In genomic region chr12:103647267-103647666, GRCh38 we compare ENCODE assay signal across 15 cellular contexts.
DNase-seq lines count a peak whose midpoint lies in the region; ATAC-seq, FAIRE-seq and TF ChIP-seq lines count a peak whose summit lies in the region.
"Had no signal": no experiment of that assay in that cellular context is flagged by ENCODE, and none has a peak within 500 bp of the region (broad histone marks: within the 10 kb centered on the region; RNA-seq: fewer than 3 reads in every experiment).

No MANE protein-coding gene starts in this region.

- no peaks in the 10 kb centered on the region for H3K9me1 ChIP-seq in keratinocyte (ENCODE audit: control insufficient read depth, extremely low read depth, insufficient read depth, low read length)

- in situ Hi-C loops in astrocyte of the cerebellum (cut with HindIII; ENCODE audit: low sequenced_read_pairs) = no loop called here

- no peak overlapping the region for H3K4me3 Mint-ChIP-seq in activated CD4-positive, alpha-beta T cell treated with anti-CD3 and anti-CD28 coated beads, Interleukin-2, amount 10 ng/mL, durations not matched to agents 24 days and 14 days
- H3K4me3 Mint-ChIP-seq: effector memory CD8-positive, alpha-beta T cell; mesothelial cell of epicardium; stimulated activated memory B cell treated with anti-CD40 and anti-IgM and Interleukin-4, amounts not matched to agents 10 μg/mL and 1 μg/mL and 100 μg/mL, for 72 hours had no signal

- no peak overlapping the region for H3K9ac ChIP-seq in keratinocyte (ENCODE audit: control insufficient read depth, extremely low read depth, insufficient read depth, low read length)

- H3K9me3 ChIP-seq in keratinocyte (ENCODE audit: control insufficient read depth, low read depth, low read length) = no peaks in the 10 kb centered on the region

- H3K27ac Mint-ChIP-seq in activated CD4-positive, alpha-beta T cell treated with anti-CD3 and anti-CD28 coated beads, Interleukin-2, amount 10 ng/mL, durations not matched to agents 24 days and 14 days = no peak overlapping the region
- H3K27ac Mint-ChIP-seq: effector memory CD8-positive, alpha-beta T cell; mesothelial cell of epicardium; stimulated activated memory B cell treated with anti-CD40 and anti-IgM and Interleukin-4, amounts not matched to agents 10 μg/mL and 1 μg/mL and 100 μg/mL, for 72 hours had no signal

- H3K79me2 ChIP-seq in keratinocyte (ENCODE audit: control insufficient read depth, insufficient read depth, low read length) = no peaks in the 10 kb centered on the region

- H3K4me3 ChIP-seq in AG10803 (ENCODE audit: low read length) (no peak overlapping the region), astrocyte of the cerebellum (ENCODE audit: low read depth, low read length) (no peak overlapping the region), keratinocyte (ENCODE audit: control insufficient read depth in 2 of 3, extremely low read depth in 1 of 3, insufficient read depth in 2 of 3, low read depth in 1 of 3, low read length in 3 of 3) (no peak overlapping the region)

- no peaks in the 10 kb centered on the region for H3K36me3 ChIP-seq in keratinocyte (ENCODE audit: control insufficient read depth in 2 of 2, extremely low read depth in 1 of 2, insufficient read depth in 2 of 2, low read length in 2 of 2)

- peaks cover 6% of the 10 kb centered on the region for H3K27me3 Mint-ChIP-seq in activated CD4-positive, alpha-beta T cell treated with anti-CD3 and anti-CD28 coated beads, Interleukin-2, amount 10 ng/mL, durations not matched to agents 24 days and 14 days

- H4K20me1 ChIP-seq in keratinocyte (ENCODE audit: control insufficient read depth, extremely low read depth, insufficient read depth, low read length) = no peaks in the 10 kb centered on the region

- no peaks in the 10 kb centered on the region for H3K9me3 Mint-ChIP-seq in activated CD4-positive, alpha-beta T cell treated with anti-CD3 and anti-CD28 coated beads, Interleukin-2, amount 10 ng/mL, durations not matched to agents 24 days and 14 days
- H3K9me3 Mint-ChIP-seq: effector memory CD8-positive, alpha-beta T cell had no signal

- FAIRE-seq in keratinocyte (lab: Jason Lieb, UNC) = peak; percentile 99
- FAIRE-seq: G401.6 had no signal

- H3K36me3 Mint-ChIP-seq in activated CD4-positive, alpha-beta T cell treated with anti-CD3 and anti-CD28 coated beads, Interleukin-2, amount 10 ng/mL, durations not matched to agents 24 days and 14 days (ENCODE audit: low read depth) = no peaks in the 10 kb centered on the region
- H3K36me3 Mint-ChIP-seq: mesothelial cell of epicardium; stimulated activated memory B cell treated with anti-CD40 and anti-IgM and Interleukin-4, amounts not matched to agents 10 μg/mL and 1 μg/mL and 100 μg/mL, for 72 hours had no signal

- H3K4me2 ChIP-seq in keratinocyte (ENCODE audit: control insufficient read depth, extremely low read depth, insufficient read depth, low read depth, low read length) = no peak overlapping the region

- no peak overlapping the region for H3K27ac ChIP-seq in keratinocyte (ENCODE audit: control insufficient read depth, insufficient read depth, low read length)

- H2AFZ ChIP-seq in keratinocyte (ENCODE audit: control insufficient read depth, low read length) = no peak overlapping the region

- DNase-seq in AG10803 (ENCODE audit: low read depth) (peak; percentile 72), HT1080 (ENCODE audit: low read depth) (peak; percentile 97), astrocyte of the cerebellum (ENCODE audit: low read depth) (peak; percentile 62), keratinocyte (ENCODE audit: low read depth, low spot score) (peak; percentile 92)
- no peak for DNase-seq in activated CD4-positive, alpha-beta T cell treated with anti-CD3 and anti-CD28 coated beads, Interleukin-2, amount 10 ng/mL, durations not matched to agents 24 days and 14 days
- no peak for DNase-seq in activated naive CD4-positive, alpha-beta T cell treated with anti-CD3 and anti-CD28 coated beads, Interleukin-2, amount 50 U/mL, for 16 hours
- DNase-seq: C1 segment of cervical spinal cord; effector memory CD8-positive, alpha-beta T cell; MM.1S; stimulated activated CD4-positive, alpha-beta T cell treated with anti-CD3 and anti-CD28 coated beads, Interleukin-2, amount 100 ng/mL, for 24 hours had no signal

- H3K4me1 ChIP-seq in keratinocyte (ENCODE audit: control insufficient read depth, extremely low read depth, insufficient read depth, low read length) = peaks cover 16% of the 10 kb centered on the region

- intact Hi-C loops in activated CD4-positive, alpha-beta T cell treated with anti-CD3 and anti-CD28 coated beads, Interleukin-2, amount 10 ng/mL, durations not matched to agents 24 days and 14 days (cut with micrococcal nuclease) = no loop called here

- H3K4me1 Mint-ChIP-seq in activated CD4-positive, alpha-beta T cell treated with anti-CD3 and anti-CD28 coated beads, Interleukin-2, amount 10 ng/mL, durations not matched to agents 24 days and 14 days = no peaks in the 10 kb centered on the region
- H3K4me1 Mint-ChIP-seq: mesothelial cell of epicardium; stimulated activated memory B cell treated with anti-CD40 and anti-IgM and Interleukin-4, amounts not matched to agents 10 μg/mL and 1 μg/mL and 100 μg/mL, for 72 hours had no signal

- no peak for ATAC-seq in HG03280 (IDR thresholded peaks at IDR 0.05; ENCODE audit: unreplicated experiment)
- no peak for ATAC-seq in GM19395 (IDR thresholded peaks at IDR 0.05; ENCODE audit: unreplicated experiment)
- ATAC-seq: effector memory CD8-positive, alpha-beta T cell; stimulated activated memory B cell treated with anti-CD40 and anti-IgM and Interleukin-4, amounts not matched to agents 10 μg/mL and 1 μg/mL and 100 μg/mL, for 72 hours had no signal

- TF ChIP-seq CTCF in AG10803 (conservative IDR thresholded peaks at IDR 0.05; ENCODE audit: low read length) (no peak), astrocyte of the cerebellum (IDR thresholded peaks at IDR 0.05; ENCODE audit: low read depth, low read length, missing control alignments) (no peak), keratinocyte (optimal IDR thresholded peaks at IDR 0.05 in 1 of 3, IDR thresholded peaks at IDR 0.05 in 1 of 3, conservative IDR thresholded peaks at IDR 0.05 in 1 of 3; ENCODE audit: extremely low read depth in 1 of 3, insufficient read depth in 2 of 3, low read length in 3 of 3) (no peak)

- H3K27me3 ChIP-seq in keratinocyte (ENCODE audit: control insufficient read depth, extremely low read depth, insufficient read depth, low read length) = no peaks in the 10 kb centered on the region

- dilution Hi-C loops in keratinocyte (cut with MboI; ENCODE audit: extremely low pct_ligation_motif_present, low sequenced_read_pairs) = no loop called here

Comparison
In these comparisons a context has a peak if more than half of its experiments do, and no peak if none do; other contexts are left out.
1. DNase-seq: peak in AG10803 (single experiment), HT1080 (single experiment), astrocyte of the cerebellum (single experiment) and keratinocyte (single experiment); none in activated CD4-positive, alpha-beta T cell treated with anti-CD3 and anti-CD28 coated beads, Interleukin-2, amount 10 ng/mL, durations not matched to agents 24 days and 14 days (single experiment) and activated naive CD4-positive, alpha-beta T cell treated with anti-CD3 and anti-CD28 coated beads, Interleukin-2, amount 50 U/mL, for 16 hours (single experiment).